Comparison of ENCODE assay signal across 16 cellular contexts in the genomic region with DNA sequence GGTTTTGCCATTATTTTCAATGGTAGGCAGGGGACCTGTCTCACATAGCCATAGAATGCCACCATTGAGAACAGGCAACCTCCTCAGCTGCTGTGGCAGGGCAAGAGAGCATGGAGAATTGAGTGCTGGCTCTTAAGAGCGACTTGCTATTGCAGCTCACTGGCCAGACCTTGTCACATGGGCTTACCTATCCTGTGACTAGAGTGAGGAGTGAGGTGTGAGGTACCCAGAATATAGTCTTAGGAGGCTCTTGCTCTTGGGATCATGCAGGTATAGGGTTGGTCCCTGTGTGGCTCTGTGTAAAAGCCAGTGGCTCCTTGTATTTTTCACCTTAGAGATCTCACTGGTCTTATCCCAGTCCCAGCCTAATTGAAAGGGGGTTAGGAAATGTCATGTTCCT. TPM values are rescaled to one million over a fixed set of nuclear protein-coding genes. Genes with fewer than 3 reads are reported as not detected.
DNase-seq lines count a peak whose midpoint lies in the region; ATAC-seq, FAIRE-seq and TF ChIP-seq lines count a peak whose summit lies in the region.
"Had no signal": no experiment of that assay in that cellular context is flagged by ENCODE, and none has a peak within 500 bp of the region (broad histone marks: within the 10 kb centered on the region; RNA-seq: fewer than 3 reads in every experiment).

No MANE protein-coding gene starts in this region.

- peak; percentile 52 for ATAC-seq in GM23338
- ATAC-seq in WTC11 = peak; percentile 30; the same call in 1 of the 2 replicates
- no peak for ATAC-seq in GM19397 (IDR thresholded peaks at IDR 0.05; ENCODE audit: unreplicated experiment)
- ATAC-seq in left ventricle myocardium superior = no peak
- ATAC-seq: GM12878 had no signal

- no peak overlapping the region for H4K91ac ChIP-seq in H1 (replicated peaks; ENCODE audit: insufficient read length, low read length)

- H2BK15ac ChIP-seq in H1 (ENCODE audit: low read length) = no peak overlapping the region

- H3K79me1 ChIP-seq in H1 (ENCODE audit: low read depth, low read length) = no peaks in the 10 kb centered on the region

- H3K9me3 ChIP-seq in Loucy (ENCODE audit: insufficient read depth, low read depth, low read length) = no peaks in the 10 kb centered on the region
- H3K9me3 ChIP-seq in H1 (ENCODE audit: insufficient read depth in 2 of 2, low read depth in 1 of 2, low read length in 1 of 2) = no peaks in the 10 kb centered on the region
- H3K9me3 ChIP-seq: BE2C had no signal

- H4K5ac ChIP-seq in H1 (ENCODE audit: insufficient read length, low read depth, low read length) = no peak overlapping the region

- H4K20me1 ChIP-seq in GM23338 (replicated peaks; ENCODE audit: insufficient read depth) = no peaks in the 10 kb centered on the region
- no peaks in the 10 kb centered on the region for H4K20me1 ChIP-seq in Loucy (ENCODE audit: insufficient read depth, low read length, poor library complexity, severe bottlenecking)
- no peaks in the 10 kb centered on the region for H4K20me1 ChIP-seq in H1 (replicated peaks in 1 of 2; ENCODE audit: control insufficient read depth in 1 of 2, insufficient read depth in 2 of 2, low read length in 2 of 2)

- no peak for TF ChIP-seq POLR2A in H1 (IDR thresholded peaks at IDR 0.05; ENCODE audit: control extremely low read depth in 1 of 2, low read depth in 2 of 2, low read length in 2 of 2)

- H3K18ac ChIP-seq in H1 (ENCODE audit: extremely low read depth, low read length) = no peak overlapping the region

- H3K36me3 ChIP-seq in GM23338 (ENCODE audit: insufficient read depth) = no peaks in the 10 kb centered on the region
- no peaks in the 10 kb centered on the region for H3K36me3 ChIP-seq in Loucy (ENCODE audit: insufficient read depth, low read length)
- no peaks in the 10 kb centered on the region for H3K36me3 ChIP-seq in H1 (ENCODE audit: control insufficient read depth in 2 of 4, insufficient read depth in 4 of 4, low read length in 3 of 4)
- H3K36me3 ChIP-seq: BE2C had no signal

- 0 out of 2 replicates have a peak, but pooled peaks cover 5% of the 10 kb centered on the region for H3K4me1 ChIP-seq in GM23338 (ENCODE audit: insufficient read depth)
- H3K4me1 ChIP-seq in Loucy (ENCODE audit: insufficient read depth, low read length, poor library complexity, severe bottlenecking) = no peaks in the 10 kb centered on the region
- H3K4me1 ChIP-seq in H1 (replicated peaks in 1 of 4; ENCODE audit: control insufficient read depth in 3 of 4, insufficient read depth in 4 of 4, low read length in 3 of 4) = no peaks in the 10 kb centered on the region
- H3K4me1 ChIP-seq: BE2C had no signal

- H3K4me2 ChIP-seq in GM23338 = no peak overlapping the region
- no peak overlapping the region for H3K4me2 ChIP-seq in Loucy (ENCODE audit: low read depth, low read length, poor library complexity, severe bottlenecking)
- no peak overlapping the region for H3K4me2 ChIP-seq in H1 (ENCODE audit: insufficient read depth in 1 of 2, low read depth in 2 of 2, low read length in 2 of 2)

- POLR2A ChIA-PET in WTC11 (lab: Charles Lee) = interaction anchor here (0.6 kb wide), 1 partner anchor 497 kb away, joined by 7 read pairs; no protein-coding TSS in a partner anchor
- POLR2A ChIA-PET in H1 (lab: Charles Lee; ENCODE audit: partially characterized antibody) = no interaction called here

- CTCF ChIA-PET in WTC11 (lab: Charles Lee) (no interaction called here), H1 (lab: Charles Lee; ENCODE audit: partially characterized antibody) (no interaction called here)

- no peak overlapping the region for H4K8ac ChIP-seq in H1 (ENCODE audit: extremely low read depth, insufficient read depth, low read length)

- H3K27me3 ChIP-seq in GM23338 (ENCODE audit: insufficient read depth) (no peaks in the 10 kb centered on the region), Loucy (ENCODE audit: insufficient read depth, low read length, poor library complexity, severe bottlenecking) (no peaks in the 10 kb centered on the region), H1 (replicated peaks in 1 of 4; ENCODE audit: control insufficient read depth in 3 of 4, extremely low read depth in 1 of 4, insufficient read depth in 3 of 4, low read length in 3 of 4) (no peaks in the 10 kb centered on the region)

- H3K27ac ChIP-seq in GM23338 (ENCODE audit: low read depth) = no peak overlapping the region
- H3K27ac ChIP-seq in H1 (ENCODE audit: low read depth, low read length) = no peak overlapping the region
- H3K27ac ChIP-seq: C4-2B, HL-60 had no signal

- H2AK5ac ChIP-seq in H1 (ENCODE audit: low read depth, low read length) = no peak overlapping the region

- WGBS in H1 (ENCODE audit: extremely low coverage in 1 of 2, insufficient coverage in 1 of 2, insufficient read length in 1 of 2, insufficient replicate concordance in 2 of 2, low coverage in 1 of 2, low lambda C conversion rate in 2 of 2, missing lambda C conversion rate in 1 of 2), 2 experiments = 88% methylated on average over 1 of the region's 1 CpG; no CpG with 5 or more reads in 1 of the 2 experiments

- H3F3A ChIP-seq in GM23338 (replicated peaks; ENCODE audit: low read depth) (no peaks in the 10 kb centered on the region), Loucy (ENCODE audit: low read depth) (no peaks in the 10 kb centered on the region)

- no peak overlapping the region for H3K14ac ChIP-seq in H1 (ENCODE audit: insufficient read length)

- H3K27ac Mint-ChIP-seq in GM23338 (no peak overlapping the region), WTC11 (no peak overlapping the region)
- H3K27ac Mint-ChIP-seq: CD4-positive, alpha-beta memory T cell had no signal

- H3K23me2 ChIP-seq in H1 (ENCODE audit: low read depth, low read length) = no peaks in the 10 kb centered on the region

- DNase-seq in GM23338 (ENCODE audit: low spot score) (no peak), WTC11 (ENCODE audit: low spot score) (no peak), H1 (ENCODE audit: low read depth in 1 of 2, low spot score in 2 of 2) (no peak), anterior cingulate cortex (lab: John Stamatoyannopoulos, UW) (no peak), left ventricle myocardium superior (no peak)
- DNase-seq: BE2C; CD4-positive, alpha-beta memory T cell; DMS79; H7 had no signal

- TF ChIP-seq EP300 in H1 (IDR thresholded peaks at IDR 0.05; ENCODE audit: borderline replicate concordance in 1 of 2, low read depth in 2 of 2, low read length in 2 of 2) = no peak

- H3K4me3 ChIP-seq in GM23338 (no peak overlapping the region), Loucy (ENCODE audit: low read length, poor library complexity, severe bottlenecking) (no peak overlapping the region), H1 (ENCODE audit: extremely low read depth in 1 of 4, insufficient read depth in 2 of 4, low read depth in 3 of 4, low read length in 4 of 4) (no peak overlapping the region)
- H3K4me3 ChIP-seq: GM12878 had no signal

- H3K79me2 ChIP-seq in GM23338 (replicated peaks; ENCODE audit: insufficient read depth) (no peaks in the 10 kb centered on the region), Loucy (ENCODE audit: insufficient read depth, low read length) (no peaks in the 10 kb centered on the region), H1 (ENCODE audit: control insufficient read depth in 1 of 2, insufficient read depth in 2 of 2, low read length in 2 of 2) (no peaks in the 10 kb centered on the region)

- H3K4ac ChIP-seq in H1 (replicated peaks; ENCODE audit: insufficient read length, low read depth, low read length) = no peak overlapping the region

- no peaks in the 10 kb centered on the region for H3K9me2 ChIP-seq in GM23338 (ENCODE audit: insufficient read depth)
- no peaks in the 10 kb centered on the region for H3K9me2 ChIP-seq in Loucy (replicated peaks; ENCODE audit: low read depth, low read length)

- no peak for TF ChIP-seq RAD21 in H1 (IDR thresholded peaks at IDR 0.05 in 1 of 2, conservative IDR thresholded peaks at IDR 0.05 in 1 of 2; ENCODE audit: low read depth in 2 of 2, low read length in 2 of 2)

- H3K36me3 Mint-ChIP-seq in GM23338 (ENCODE audit: low read depth) = no peaks in the 10 kb centered on the region
- no peaks in the 10 kb centered on the region for H3K36me3 Mint-ChIP-seq in WTC11
- H3K36me3 Mint-ChIP-seq: CD4-positive, alpha-beta memory T cell had no signal

- intact Hi-C loops in left ventricle myocardium superior (cut with micrococcal nuclease) = no loop called here

- no peaks in the 10 kb centered on the region for H3K9me3 Mint-ChIP-seq in GM23338
- H3K9me3 Mint-ChIP-seq in WTC11 = no peaks in the 10 kb centered on the region
- H3K9me3 Mint-ChIP-seq: CD4-positive, alpha-beta memory T cell had no signal

- TF ChIP-seq CTCF in GM23338 (conservative IDR thresholded peaks at IDR 0.05; ENCODE audit: low read depth in 2 of 2) (no peak), Loucy (conservative IDR thresholded peaks at IDR 0.05; ENCODE audit: low read length) (no peak), WTC11 (IDR thresholded peaks at IDR 0.05) (no peak), H1 (IDR thresholded peaks at IDR 0.05; ENCODE audit: control extremely low read depth in 1 of 3, insufficient read depth in 1 of 3, low read depth in 1 of 3, low read length in 3 of 3) (no peak)

- no peak overlapping the region for H2BK5ac ChIP-seq in H1 (ENCODE audit: low read depth, low read length)

- no peaks in the 10 kb centered on the region for H3K27me3 Mint-ChIP-seq in GM23338 (ENCODE audit: insufficient read depth, low read depth, poor library complexity)
- H3K27me3 Mint-ChIP-seq in WTC11 (ENCODE audit: low read depth) = no peaks in the 10 kb centered on the region
- H3K27me3 Mint-ChIP-seq: CD4-positive, alpha-beta memory T cell had no signal

- H3K4me1 Mint-ChIP-seq in GM23338 = peaks cover 11% of the 10 kb centered on the region
- peaks cover 14% of the 10 kb centered on the region for H3K4me1 Mint-ChIP-seq in WTC11

- no peak overlapping the region for H3K23ac ChIP-seq in H1 (ENCODE audit: insufficient read length)

- H3K56ac ChIP-seq in H1 (replicated peaks; ENCODE audit: insufficient read length, low read depth, low read length) = no peak overlapping the region

- H3K4me3 Mint-ChIP-seq in GM23338 (no peak overlapping the region), WTC11 (no peak overlapping the region)
- H3K4me3 Mint-ChIP-seq: CD4-positive, alpha-beta memory T cell had no signal

- no peak overlapping the region for H2BK120ac ChIP-seq in H1 (replicated peaks; ENCODE audit: low read depth, low read length)

- no peak for FAIRE-seq in H1 (lab: Jason Lieb, UNC)
- FAIRE-seq: A204.1, GM12878 had no signal

- H2AFZ ChIP-seq in GM23338 = peak overlapping the region; percentile 72; the same call in 1 of the 2 replicates
- peak overlapping the region; percentile 22; the same call in 1 of the 2 replicates for H2AFZ ChIP-seq in Loucy (ENCODE audit: low read length)
- H2AFZ ChIP-seq in H1 (ENCODE audit: low read length) = peak overlapping the region; percentile 72; the same call in 1 of the 2 replicates

- H3K9ac ChIP-seq in Loucy (ENCODE audit: low read depth, low read length, poor library complexity, severe bottlenecking) (no peak overlapping the region), H1 (replicated peaks in 1 of 4; ENCODE audit: extremely low read depth in 1 of 4, low read depth in 3 of 4, low read length in 3 of 4) (no peak overlapping the region)

- no peak overlapping the region for H2BK12ac ChIP-seq in H1 (ENCODE audit: low read depth, low read length)

- no peak overlapping the region for H2BK20ac ChIP-seq in H1 (ENCODE audit: low read length)

RNA-seq across cellular contexts. Expression of gene NR3C1, which starts 39.8 kb away (rescaled TPM):
- total RNA-seq in GM23338 (2014; rRNA removed; shearing (Covaris generic)) = 2.4 and 4.6 TPM in 2 replicates
- 0.89 and 1.2 TPM in 2 replicates for polyA plus RNA-seq in GM23338 (2016; fragmentation: Nextera tagmentation; extraction: Ambion mirVana)
- 8.7 to 15.0 TPM (median 9.3 TPM) in 3 replicates for total RNA-seq in WTC11 (2021)
- total RNA-seq in H1 (2021; fragmentation: NEBNext Ultra II Directional; extraction: Animal tissue kit (Norgen Biotek cat#: 25700)) = 5.4 and 7.7 TPM in 2 replicates
- polyA plus RNA-seq in H1 (2011; rRNA removed) = 0.61 and 1.7 TPM in 2 replicates
- 1.5 TPM for polyA plus RNA-seq in H1 (2011; cell fraction: cytosol; rRNA removed)
- 1.2 TPM for polyA plus RNA-seq in H1 (2011; cell fraction: nucleus; rRNA removed)
- 2.1 to 4.9 TPM (median 3.4 TPM) in 4 replicates for polyA plus RNA-seq in H1 (2012, experiment 1 of 2)
- polyA plus RNA-seq in H1 (2012, experiment 2 of 2) = 0.41 TPM
- polyA plus RNA-seq in H1 (2013, experiment 1 of 2) = 5.9 TPM
- 5.2 TPM for polyA plus RNA-seq in H1 (2013, experiment 2 of 2)
- polyA minus RNA-seq in H1 (2011; rRNA and poly(A)+ RNA removed) = 5.4 and 10.8 TPM in 2 replicates
- polyA minus RNA-seq in H1 (2011; cell fraction: cytosol; rRNA and poly(A)+ RNA removed) = 2.7 TPM
- polyA minus RNA-seq in H1 (2011; cell fraction: nucleus; rRNA and poly(A)+ RNA removed) = 7.5 TPM
- total RNA-seq in left ventricle myocardium superior = 53.0 TPM
- total RNA-seq: G401 had no signal

Comparison
In these comparisons a context has a peak if more than half of its experiments do, and no peak if none do; other contexts are left out.
1. ATAC-seq: peak in GM23338 (single experiment) and WTC11 (single experiment); none in GM19397 (single experiment) and left ventricle myocardium superior (single experiment).
2. H2AFZ ChIP-seq: peak in every context shown above with its lines; median percentile 72 in GM23338; 72 in H1; 22 in Loucy.